Comparison of ENCODE assay signal across 8 cellular contexts in genomic region chr4:55866973-55867574, GRCh38. TPM values are rescaled to one million over a fixed set of nuclear protein-coding genes. Genes with fewer than 3 reads are reported as not detected.
DNase-seq lines count a peak whose midpoint lies in the region; ATAC-seq and TF ChIP-seq lines count a peak whose summit lies in the region.

No MANE protein-coding gene starts in this region.

- H3K9me3 Mint-ChIP-seq in activated naive CD4-positive, alpha-beta T cell treated with anti-CD3 and anti-CD28 coated beads, Interleukin-2, amount 10 ng/mL, durations not matched to agents 7 days and 5 days, result no peaks in the 10 kb centered on the region

- intact Hi-C loops in heart left ventricle (cut with DNase I), result loop anchor here in 5 of 10 donors (2.0 to 10.0 kb wide), 6 partner anchors 322 to 892 kb away; partner anchors contain the start of genes SRD5A3 (in 4 of the 5) and CLOCK (in 2 of the 5)

- TF ChIP-seq POLR2A in heart left ventricle (IDR thresholded peaks at IDR 0.05), result no peak

- H3K27ac ChIP-seq in DND-41 (ENCODE audit: low read length) (no peak overlapping the region), heart left ventricle (peak overlapping the region in 8 of 12 donors; percentile 22 to 76 (median 58))

- no peaks in the 10 kb centered on the region for H3K4me1 ChIP-seq in DND-41 (ENCODE audit: insufficient read depth, low read length)
- peaks cover 0 to 30% (median 15%) of the 10 kb centered on the region in 12 donors for H3K4me1 ChIP-seq in heart left ventricle

- H3K27ac Mint-ChIP-seq in activated naive CD4-positive, alpha-beta T cell treated with anti-CD3 and anti-CD28 coated beads, Interleukin-2, amount 10 ng/mL, durations not matched to agents 7 days and 5 days, result no peak overlapping the region

- H3K36me3 ChIP-seq in DND-41 (ENCODE audit: insufficient read depth, low read length) (peaks cover 58% of the 10 kb centered on the region), heart left ventricle (peaks cover 0 to 75% (median 65%) of the 10 kb centered on the region in 9 donors)

- H4K20me1 ChIP-seq in DND-41 (ENCODE audit: insufficient read depth, low read length), result no peaks in the 10 kb centered on the region

- WGBS in heart left ventricle, 4 donors, result 9 to 10% (median 10%) methylated on average over 4 of the region's 4 CpGs

- no peak overlapping the region for H2AFZ ChIP-seq in DND-41 (ENCODE audit: low read depth, low read length)

- no peak overlapping the region for H3K4me3 ChIP-seq in DND-41 (ENCODE audit: low read depth in 1 of 2, low read length in 2 of 2)
- peak overlapping the region in 1 of 12 donors; percentile 9 for H3K4me3 ChIP-seq in heart left ventricle
- no peak overlapping the region for H3K4me3 ChIP-seq in retinal pigment epithelial cell (ENCODE audit: low read length)

- H3K4me1 Mint-ChIP-seq in activated naive CD4-positive, alpha-beta T cell treated with anti-CD3 and anti-CD28 coated beads, Interleukin-2, amount 10 ng/mL, durations not matched to agents 7 days and 5 days, result peaks cover 4% of the 10 kb centered on the region

- no peaks in the 10 kb centered on the region for H3K79me2 ChIP-seq in DND-41 (ENCODE audit: insufficient read depth, low read length)

- no peak overlapping the region for H3K4me3 Mint-ChIP-seq in activated naive CD4-positive, alpha-beta T cell treated with anti-CD3 and anti-CD28 coated beads, Interleukin-2, amount 10 ng/mL, durations not matched to agents 7 days and 5 days

- H3K9ac ChIP-seq in DND-41 (ENCODE audit: low read depth, low read length), result no peak overlapping the region

- ATAC-seq in DND-41 (ENCODE audit: insufficient read depth, low read depth) (peak; percentile 92), GM19395 (IDR thresholded peaks at IDR 0.05; ENCODE audit: unreplicated experiment) (peak; percentile 92), HG03280 (IDR thresholded peaks at IDR 0.05; ENCODE audit: unreplicated experiment) (peak; percentile 81), heart left ventricle (peak; percentile 79 to 91 (median 85))

- TF ChIP-seq CTCF in DND-41 (IDR thresholded peaks at IDR 0.05; ENCODE audit: borderline replicate concordance, extremely low read depth, low read length, poor library complexity, severe bottlenecking) (peak; percentile 82), heart left ventricle (IDR thresholded peaks at IDR 0.05) (peak; percentile 74 to 92 (median 86)), retinal pigment epithelial cell (conservative IDR thresholded peaks at IDR 0.05; ENCODE audit: low read depth, low read length) (peak; percentile 88)

- no peak overlapping the region for H3K4me2 ChIP-seq in DND-41 (ENCODE audit: insufficient read depth, low read length)

- peaks cover 26% of the 10 kb centered on the region for H3K36me3 Mint-ChIP-seq in activated naive CD4-positive, alpha-beta T cell treated with anti-CD3 and anti-CD28 coated beads, Interleukin-2, amount 10 ng/mL, durations not matched to agents 7 days and 5 days

- DNase-seq in DND-41 (peak; percentile 29), NCI-H345 (lab: John Stamatoyannopoulos, UW) (peak; percentile 49), heart left ventricle (no peak), retinal pigment epithelial cell (ENCODE audit: low read depth) (peak; percentile 36), GM19238 (ENCODE audit: insufficient read length, low spot score) (no peak)
- peak; percentile 22 for DNase-seq in activated naive CD4-positive, alpha-beta T cell treated with anti-CD3 and anti-CD28 coated beads, Interleukin-2, amount 10 ng/mL, durations not matched to agents 7 days and 5 days

- no peaks in the 10 kb centered on the region for H3K27me3 Mint-ChIP-seq in activated naive CD4-positive, alpha-beta T cell treated with anti-CD3 and anti-CD28 coated beads, Interleukin-2, amount 10 ng/mL, durations not matched to agents 7 days and 5 days

- CTCF ChIA-PET in activated naive CD4-positive, alpha-beta T cell treated with anti-CD3 and anti-CD28 coated beads, Interleukin-2, amount 10 ng/mL, durations not matched to agents 7 days and 5 days (lab: Charles Lee), result interaction anchor here (0.9 to 2.1 kb wide), 10 partner anchors 10 to 530 kb away, joined by 3 to 10 read pairs (median 4); partner anchors contain the start of genes EXOC1 and SRD5A3

- no peaks in the 10 kb centered on the region for H3K9me3 ChIP-seq in DND-41 (ENCODE audit: insufficient read depth, low read length, severe bottlenecking)
- no peaks in the 10 kb centered on the region for H3K9me3 ChIP-seq in heart left ventricle

- H3K27me3 ChIP-seq in DND-41 (ENCODE audit: insufficient read depth, low read length, poor library complexity) (no peaks in the 10 kb centered on the region), heart left ventricle (no peaks in the 10 kb centered on the region)

RNA-seq across cellular contexts. Expression of gene EXOC1, which starts 13.6 kb away (rescaled TPM):
- total RNA-seq in heart left ventricle, result 10 to 100 TPM; 15.2 to 27.7 (median 21.4) TPM
- polyA plus RNA-seq in heart left ventricle, result 10 to 100 TPM; 11.0 to 21.7 TPM

RNA-seq across cellular contexts. Expression of gene EXOC1L, which starts 47.5 kb away (rescaled TPM):
- not detected for total RNA-seq in heart left ventricle
- polyA plus RNA-seq in heart left ventricle, result not detected

Comparison
In these comparisons a context has a peak if more than half of its experiments do, and no peak if none do; other contexts are left out.
1. DNase-seq: peak in DND-41 (single experiment), NCI-H345 (single experiment), activated naive CD4-positive, alpha-beta T cell treated with anti-CD3 and anti-CD28 coated beads, Interleukin-2, amount 10 ng/mL, durations not matched to agents 7 days and 5 days (single experiment) and retinal pigment epithelial cell (single experiment); none in heart left ventricle (0 of 5) and GM19238 (single experiment).
2. Peak in every context shown above with its lines, with median percentiles within 50 percentile points of each other: ATAC-seq and CTCF ChIP-seq.